ENCODE assay signal across 26 cellular contexts in genomic region chr19:13742756-13743155, GRCh38. TPM values are rescaled to one million over a fixed set of nuclear protein-coding genes. Genes with fewer than 3 reads are reported as not detected.
DNase-seq lines count a peak whose midpoint lies in the region; FAIRE-seq and TF ChIP-seq lines count a peak whose summit lies in the region.
"Had no signal": no experiment of that assay in that cellular context is flagged by ENCODE, and none has a peak within 500 bp of the region (broad histone marks: within the 10 kb centered on the region; RNA-seq: fewer than 3 reads in every experiment).

No MANE protein-coding gene starts in this region.

- H3K79me2 ChIP-seq in fibroblast of lung (ENCODE audit: control insufficient read depth, insufficient read depth, low read length) = no peaks in the 10 kb centered on the region

- peak overlapping the region; percentile 5 for H3K4me3 Mint-ChIP-seq in HFFc6
- H3K4me3 Mint-ChIP-seq: CD14-positive monocyte; stimulated activated effector memory CD8-positive, alpha-beta T cell treated with anti-CD3 and anti-CD28 coated beads, Interleukin-12 subunit alpha, Interleukin-12 subunit beta, amount 100 ng/mL, for 72 hours; T-helper 1 cell treated with Interleukin-12 subunit alpha and Interleukin-12 subunit beta and Interleukin-4 antibody, amounts not matched to agents 30 μg/mL and 1 μg/mL, for 36 hours; type B pancreatic cell had no signal

- peak overlapping the region; percentile 5 for H3K4me2 ChIP-seq in fibroblast of lung (ENCODE audit: extremely low read depth, insufficient read depth, low read length)

- peak overlapping the region; percentile 81 for H3K27ac Mint-ChIP-seq in HFFc6
- H3K27ac Mint-ChIP-seq: stimulated activated effector memory CD8-positive, alpha-beta T cell treated with anti-CD3 and anti-CD28 coated beads, Interleukin-12 subunit alpha, Interleukin-12 subunit beta, amount 100 ng/mL, for 72 hours; T-helper 1 cell treated with Interleukin-12 subunit alpha and Interleukin-12 subunit beta and Interleukin-4 antibody, amounts not matched to agents 30 μg/mL and 1 μg/mL, for 36 hours; type B pancreatic cell had no signal

- H3K4me3 ChIP-seq in fibroblast of lung (replicated peaks in 1 of 4; ENCODE audit: control extremely low read depth in 1 of 4, insufficient read depth in 1 of 4, low read depth in 3 of 4, low read length in 4 of 4) = no peak overlapping the region
- H3K4me3 ChIP-seq: GM12878, heart right ventricle, sigmoid colon, SK-N-MC had no signal

- no peaks in the 10 kb centered on the region for H3K36me3 ChIP-seq in fibroblast of lung (ENCODE audit: control insufficient read depth, insufficient read depth, low read length)
- H3K36me3 ChIP-seq: heart right ventricle, sigmoid colon had no signal

- H3K27ac ChIP-seq in RWPE1 (no peak overlapping the region; the same call in 1 of the 2 replicates), fibroblast of lung (ENCODE audit: insufficient read depth, low read length) (no peak overlapping the region)
- H3K27ac ChIP-seq: heart right ventricle, sigmoid colon, SK-N-MC had no signal

- POLR2A ChIA-PET in RWPE1 (lab: Yijun Ruan, JAX; ENCODE audit: low non-redundant PET) = no interaction called here

- no peak overlapping the region for H2AFZ ChIP-seq in fibroblast of lung (ENCODE audit: low read length)

- peaks cover 25% of the 10 kb centered on the region; the same call in 1 of the 2 replicates for H3K36me3 Mint-ChIP-seq in HFFc6 (ENCODE audit: low read depth)
- H3K36me3 Mint-ChIP-seq: stimulated activated effector memory CD8-positive, alpha-beta T cell treated with anti-CD3 and anti-CD28 coated beads, Interleukin-12 subunit alpha, Interleukin-12 subunit beta, amount 100 ng/mL, for 72 hours had no signal

- no peak for FAIRE-seq in GM19239 (lab: Jason Lieb, UNC)
- FAIRE-seq: GM12878 had no signal

- H3K9ac ChIP-seq in fibroblast of lung (ENCODE audit: insufficient read depth, low read length) = no peak overlapping the region

- TF ChIP-seq CTCF in HFFc6 (IDR thresholded peaks at IDR 0.05) (no peak), RWPE1 (conservative IDR thresholded peaks at IDR 0.05; ENCODE audit: low read depth) (no peak), fibroblast of lung (conservative IDR thresholded peaks at IDR 0.05 in 1 of 2, IDR thresholded peaks at IDR 0.05 in 1 of 2; ENCODE audit: low read depth in 1 of 2, low read length in 2 of 2) (no peak)

- no peaks in the 10 kb centered on the region for H4K20me1 ChIP-seq in fibroblast of lung (ENCODE audit: control insufficient read depth, extremely low read depth, insufficient read depth, low read length)

- CTCF ChIA-PET in RWPE1 (lab: Yijun Ruan, JAX) = no interaction called here

- peaks cover 12% of the 10 kb centered on the region; the same call in 1 of the 2 replicates for H3K9me3 Mint-ChIP-seq in HFFc6
- H3K9me3 Mint-ChIP-seq: stimulated activated effector memory CD8-positive, alpha-beta T cell treated with anti-CD3 and anti-CD28 coated beads, Interleukin-12 subunit alpha, Interleukin-12 subunit beta, amount 100 ng/mL, for 72 hours; type B pancreatic cell had no signal

- peaks cover 18% of the 10 kb centered on the region for H3K4me1 Mint-ChIP-seq in HFFc6 (ENCODE audit: low read depth)
- H3K4me1 Mint-ChIP-seq: stimulated activated effector memory CD8-positive, alpha-beta T cell treated with anti-CD3 and anti-CD28 coated beads, Interleukin-12 subunit alpha, Interleukin-12 subunit beta, amount 100 ng/mL, for 72 hours had no signal

- no peaks in the 10 kb centered on the region for H3K9me3 ChIP-seq in fibroblast of lung (ENCODE audit: control insufficient read depth, insufficient read depth, low read depth, low read length)
- H3K9me3 ChIP-seq: sigmoid colon had no signal

- peaks cover 5% of the 10 kb centered on the region for H3K4me1 ChIP-seq in fibroblast of lung (ENCODE audit: control insufficient read depth, extremely low read depth, insufficient read depth, low read length)
- H3K4me1 ChIP-seq: sigmoid colon had no signal

- H3K27me3 ChIP-seq in fibroblast of lung (ENCODE audit: control insufficient read depth, insufficient read depth, low read length) = no peaks in the 10 kb centered on the region
- H3K27me3 ChIP-seq: heart right ventricle, sigmoid colon had no signal

- no peaks in the 10 kb centered on the region; the same call in 1 of the 2 replicates for H3K27me3 Mint-ChIP-seq in HFFc6 (ENCODE audit: insufficient read depth)
- H3K27me3 Mint-ChIP-seq: type B pancreatic cell had no signal

- peak; percentile 50 for DNase-seq in HFFc6
- peak; percentile 56 for DNase-seq in RWPE1 (ENCODE audit: low spot score)
- DNase-seq in fibroblast of lung (ENCODE audit: low read depth in 2 of 2) = peak; percentile 16 to 33
- peak; percentile 63 for DNase-seq in renal cortical epithelial cell (ENCODE audit: low read depth)
- no peak for DNase-seq in putamen (ENCODE audit: low spot score)
- DNase-seq in GM19239 (ENCODE audit: insufficient read length, low spot score) = no peak
- DNase-seq in D341Med (ENCODE audit: low spot score) = no peak
- DNase-seq: activated CD4-positive, alpha-beta T cell treated with anti-CD3 and anti-CD28 coated beads for 4 hours; activated CD8-positive, alpha-beta memory T cell treated with anti-CD3 and anti-CD28 coated beads for 24 hours; activated effector memory CD4-positive, alpha-beta T cell treated with anti-CD3 and anti-CD28 coated beads, Interleukin-2, amount 50 U/mL, for 16 hours; cerebellar nuclear complex; heart right ventricle; KG1; left cardiac atrium; NCI-H1436 treated with DMSO at 0.1 percent for 48 hours; NCI-H446; NCI-H82; sigmoid colon; stimulated activated CD4-positive, alpha-beta T cell treated with anti-CD3 and anti-CD28 coated beads, Interleukin-4, amount 100 ng/mL, for 24 hours; substantia nigra had no signal

RNA-seq across cellular contexts. Expression of gene MRI1, which starts 21.6 kb away (rescaled TPM):
- total RNA-seq in HFFc6 (2021; fragmentation: NEBNext Ultra II Directional; extraction: Animal tissue kit (Norgen Biotek cat#: 25700)) = 10 to 100 TPM; 31.3 to 34.7 (median 31.8) TPM
- 17.7 and 20.3 TPM in 2 replicates for total RNA-seq in fibroblast of lung
- 5.2 and 17.1 TPM in 2 replicates for polyA plus RNA-seq in fibroblast of lung
- 6.2 and 17.7 TPM in 2 replicates for polyA plus RNA-seq in fibroblast of lung (2012)
- 7.2 and 26.5 TPM in 2 replicates for polyA minus RNA-seq in fibroblast of lung (ENCODE audit: low replicate concordance)
- total RNA-seq in renal cortical epithelial cell = 29.0 and 33.1 TPM in 2 replicates

RNA-seq across cellular contexts. Expression of gene C19orf53, which starts 31.5 kb away (rescaled TPM):
- total RNA-seq in HFFc6 (2021; fragmentation: NEBNext Ultra II Directional; extraction: Animal tissue kit (Norgen Biotek cat#: 25700)) = 100 to 1,000 TPM; 123 to 204 (median 172) TPM
- total RNA-seq in fibroblast of lung (50.1 and 58.8 TPM in 2 replicates), renal cortical epithelial cell (46.7 and 48.2 TPM in 2 replicates)
- 146 and 206 TPM in 2 replicates for polyA plus RNA-seq in fibroblast of lung
- polyA plus RNA-seq in fibroblast of lung (2012) = 292 and 381 TPM in 2 replicates
- polyA minus RNA-seq in fibroblast of lung (ENCODE audit: low replicate concordance) = 139 and 187 TPM in 2 replicates

RNA-seq across cellular contexts. Expression of gene ZSWIM4, which starts 52.5 kb away (rescaled TPM):
- 1 to 10 TPM; 5.0 to 6.0 (median 5.2) TPM for total RNA-seq in HFFc6 (2021; fragmentation: NEBNext Ultra II Directional; extraction: Animal tissue kit (Norgen Biotek cat#: 25700))
- total RNA-seq in fibroblast of lung (5.6 and 6.7 TPM in 2 replicates), renal cortical epithelial cell (13.2 and 39.3 TPM in 2 replicates)
- 1.6 and 2.0 TPM in 2 replicates for polyA plus RNA-seq in fibroblast of lung
- polyA plus RNA-seq in fibroblast of lung (2012) = 2.8 and 3.3 TPM in 2 replicates
- 4.4 and 6.1 TPM in 2 replicates for polyA minus RNA-seq in fibroblast of lung (ENCODE audit: low replicate concordance)

Comparison
In these comparisons a context has a peak if more than half of its experiments do, and no peak if none do; other contexts are left out.
1. DNase-seq: peak in HFFc6 (single experiment), RWPE1 (single experiment), fibroblast of lung (2 of 2) and renal cortical epithelial cell (single experiment); none in putamen (single experiment), GM19239 (single experiment) and D341Med (single experiment).